In genomic region chr16:85415196-85415988, GRCh38 we compare ENCODE assay signal across 2 cellular contexts.
TF ChIP-seq lines count a peak whose summit lies in the region.

No MANE protein-coding gene starts in this region.

TF ChIP-seq in K562, 482 proteins besides CTCF, POLR2A, EP300 and RAD21:
- TF ChIP-seq DEAF1 (CRISPR knock-in tag; IDR thresholded peaks at IDR 0.05) (no peak), NUFIP1 (IDR thresholded peaks at IDR 0.05; ENCODE audit: partially characterized antibody) (no peak), ZNF24 (IDR thresholded peaks at IDR 0.05) (peak; percentile 92), SMARCA4 (IDR thresholded peaks at IDR 0.05) (no peak)
- TF ChIP-seq, protein P1, sequence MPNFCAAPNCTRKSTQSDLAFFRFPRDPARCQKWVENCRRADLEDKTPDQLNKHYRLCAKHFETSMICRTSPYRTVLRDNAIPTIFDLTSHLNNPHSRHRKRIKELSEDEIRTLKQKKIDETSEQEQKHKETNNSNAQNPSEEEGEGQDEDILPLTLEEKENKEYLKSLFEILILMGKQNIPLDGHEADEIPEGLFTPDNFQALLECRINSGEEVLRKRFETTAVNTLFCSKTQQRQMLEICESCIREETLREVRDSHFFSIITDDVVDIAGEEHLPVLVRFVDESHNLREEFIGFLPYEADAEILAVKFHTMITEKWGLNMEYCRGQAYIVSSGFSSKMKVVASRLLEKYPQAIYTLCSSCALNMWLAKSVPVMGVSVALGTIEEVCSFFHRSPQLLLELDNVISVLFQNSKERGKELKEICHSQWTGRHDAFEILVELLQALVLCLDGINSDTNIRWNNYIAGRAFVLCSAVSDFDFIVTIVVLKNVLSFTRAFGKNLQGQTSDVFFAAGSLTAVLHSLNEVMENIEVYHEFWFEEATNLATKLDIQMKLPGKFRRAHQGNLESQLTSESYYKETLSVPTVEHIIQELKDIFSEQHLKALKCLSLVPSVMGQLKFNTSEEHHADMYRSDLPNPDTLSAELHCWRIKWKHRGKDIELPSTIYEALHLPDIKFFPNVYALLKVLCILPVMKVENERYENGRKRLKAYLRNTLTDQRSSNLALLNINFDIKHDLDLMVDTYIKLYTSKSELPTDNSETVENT (CRISPR knock-in tag; IDR thresholded peaks at IDR 0.05) = 0 out of 2 replicates have a peak, but pooled peaks have one; percentile 24

TF ChIP-seq in WTC11, 78 proteins besides CTCF, POLR2A, EP300 and RAD21 (continued from another document):
- TF ChIP-seq, protein P2, sequence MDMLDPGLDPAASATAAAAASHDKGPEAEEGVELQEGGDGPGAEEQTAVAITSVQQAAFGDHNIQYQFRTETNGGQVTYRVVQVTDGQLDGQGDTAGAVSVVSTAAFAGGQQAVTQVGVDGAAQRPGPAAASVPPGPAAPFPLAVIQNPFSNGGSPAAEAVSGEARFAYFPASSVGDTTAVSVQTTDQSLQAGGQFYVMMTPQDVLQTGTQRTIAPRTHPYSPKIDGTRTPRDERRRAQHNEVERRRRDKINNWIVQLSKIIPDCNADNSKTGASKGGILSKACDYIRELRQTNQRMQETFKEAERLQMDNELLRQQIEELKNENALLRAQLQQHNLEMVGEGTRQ (CRISPR knock-in tag; IDR thresholded peaks at IDR 0.05) = no peak
- TF ChIP-seq AFF4 (CRISPR knock-in tag; IDR thresholded peaks at IDR 0.05; ENCODE audit: borderline replicate concordance) (no peak), ZNF138 (CRISPR knock-in tag; conservative IDR thresholded peaks at IDR 0.05) (no peak), PRRX2 (CRISPR knock-in tag; IDR thresholded peaks at IDR 0.05) (no peak), FOXK1 (CRISPR knock-in tag; IDR thresholded peaks at IDR 0.05) (no peak), PRDM15 (CRISPR knock-in tag; IDR thresholded peaks at IDR 0.05) (no peak), ZNF317 (CRISPR knock-in tag; IDR thresholded peaks at IDR 0.05; ENCODE audit: borderline replicate concordance, low read depth) (no peak), SOX15 (CRISPR knock-in tag; IDR thresholded peaks at IDR 0.05) (no peak), RORB (CRISPR knock-in tag; IDR thresholded peaks at IDR 0.05) (no peak), CREB1 (CRISPR knock-in tag; IDR thresholded peaks at IDR 0.05) (no peak), SMAD3 (CRISPR knock-in tag; IDR thresholded peaks at IDR 0.05; ENCODE audit: borderline replicate concordance) (no peak)
- TF ChIP-seq, protein P3, sequence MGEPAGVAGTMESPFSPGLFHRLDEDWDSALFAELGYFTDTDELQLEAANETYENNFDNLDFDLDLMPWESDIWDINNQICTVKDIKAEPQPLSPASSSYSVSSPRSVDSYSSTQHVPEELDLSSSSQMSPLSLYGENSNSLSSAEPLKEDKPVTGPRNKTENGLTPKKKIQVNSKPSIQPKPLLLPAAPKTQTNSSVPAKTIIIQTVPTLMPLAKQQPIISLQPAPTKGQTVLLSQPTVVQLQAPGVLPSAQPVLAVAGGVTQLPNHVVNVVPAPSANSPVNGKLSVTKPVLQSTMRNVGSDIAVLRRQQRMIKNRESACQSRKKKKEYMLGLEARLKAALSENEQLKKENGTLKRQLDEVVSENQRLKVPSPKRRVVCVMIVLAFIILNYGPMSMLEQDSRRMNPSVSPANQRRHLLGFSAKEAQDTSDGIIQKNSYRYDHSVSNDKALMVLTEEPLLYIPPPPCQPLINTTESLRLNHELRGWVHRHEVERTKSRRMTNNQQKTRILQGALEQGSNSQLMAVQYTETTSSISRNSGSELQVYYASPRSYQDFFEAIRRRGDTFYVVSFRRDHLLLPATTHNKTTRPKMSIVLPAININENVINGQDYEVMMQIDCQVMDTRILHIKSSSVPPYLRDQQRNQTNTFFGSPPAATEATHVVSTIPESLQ (CRISPR knock-in tag; IDR thresholded peaks at IDR 0.05) = no peak
- TF ChIP-seq, protein P4, sequence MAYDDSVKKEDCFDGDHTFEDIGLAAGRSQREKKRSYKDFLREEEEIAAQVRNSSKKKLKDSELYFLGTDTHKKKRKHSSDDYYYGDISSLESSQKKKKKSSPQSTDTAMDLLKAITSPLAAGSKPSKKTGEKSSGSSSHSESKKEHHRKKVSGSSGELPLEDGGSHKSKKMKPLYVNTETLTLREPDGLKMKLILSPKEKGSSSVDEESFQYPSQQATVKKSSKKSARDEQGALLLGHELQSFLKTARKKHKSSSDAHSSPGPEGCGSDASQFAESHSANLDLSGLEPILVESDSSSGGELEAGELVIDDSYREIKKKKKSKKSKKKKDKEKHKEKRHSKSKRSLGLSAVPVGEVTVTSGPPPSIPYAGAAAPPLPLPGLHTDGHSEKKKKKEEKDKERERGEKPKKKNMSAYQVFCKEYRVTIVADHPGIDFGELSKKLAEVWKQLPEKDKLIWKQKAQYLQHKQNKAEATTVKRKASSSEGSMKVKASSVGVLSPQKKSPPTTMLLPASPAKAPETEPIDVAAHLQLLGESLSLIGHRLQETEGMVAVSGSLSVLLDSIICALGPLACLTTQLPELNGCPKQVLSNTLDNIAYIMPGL (CRISPR knock-in tag; IDR thresholded peaks at IDR 0.05) = no peak
- TF ChIP-seq, protein P5, sequence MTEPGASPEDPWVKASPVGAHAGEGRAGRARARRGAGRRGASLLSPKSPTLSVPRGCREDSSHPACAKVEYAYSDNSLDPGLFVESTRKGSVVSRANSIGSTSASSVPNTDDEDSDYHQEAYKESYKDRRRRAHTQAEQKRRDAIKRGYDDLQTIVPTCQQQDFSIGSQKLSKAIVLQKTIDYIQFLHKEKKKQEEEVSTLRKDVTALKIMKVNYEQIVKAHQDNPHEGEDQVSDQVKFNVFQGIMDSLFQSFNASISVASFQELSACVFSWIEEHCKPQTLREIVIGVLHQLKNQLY (CRISPR knock-in tag; IDR thresholded peaks at IDR 0.05) = no peak
TF ChIP-seq in WTC11: peak in this region for 0.
